12 cellular contexts compared by ENCODE assay signal in the genomic region with DNA sequence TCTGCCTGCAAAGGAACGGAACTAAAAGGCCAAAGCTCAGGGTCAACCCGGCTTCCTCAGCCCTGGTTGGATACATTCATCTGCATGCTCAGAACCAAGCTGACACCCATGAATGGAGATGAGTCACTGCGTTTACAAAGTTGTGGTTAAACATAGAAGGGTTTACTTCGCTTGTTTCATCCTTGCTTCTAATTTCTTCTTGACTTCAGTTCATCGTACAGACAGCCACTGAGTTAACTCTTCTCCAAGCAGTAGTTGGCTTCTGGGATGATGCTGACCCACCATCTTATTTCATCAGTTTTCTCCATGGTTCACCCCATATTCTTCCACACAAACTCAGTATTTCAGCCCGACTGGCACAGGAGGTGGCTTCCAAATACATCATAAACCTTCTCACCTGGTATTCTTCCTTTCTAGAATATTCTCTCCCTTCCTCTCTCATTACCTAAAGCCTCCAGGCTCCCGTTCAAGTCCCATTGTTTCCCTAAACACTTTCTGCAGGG.
DNase-seq lines count a peak whose midpoint lies in the region; ATAC-seq and TF ChIP-seq lines count a peak whose summit lies in the region.
"Had no signal": no experiment of that assay in that cellular context is flagged by ENCODE, and none has a peak within 500 bp of the region (broad histone marks: within the 10 kb centered on the region; RNA-seq: fewer than 3 reads in every experiment).

No MANE protein-coding gene starts in this region.

- H3K27me3 Mint-ChIP-seq in natural killer cell treated with Interleukin-12 subunit alpha and Interleukin-12 subunit beta and Interleukin-15 and Interleukin-18, amount 100 ng/mL, for 72 hours = peaks cover 19 to 32% of the 10 kb centered on the region in 2 donors
- H3K27me3 Mint-ChIP-seq in CD8-positive, alpha-beta memory T cell = peaks cover 23 to 28% of the 10 kb centered on the region in 2 donors

- no peak for TF ChIP-seq CTCF in astrocyte of the spinal cord (IDR thresholded peaks at IDR 0.05; ENCODE audit: low read depth, low read length)
- no peak for TF ChIP-seq CTCF in left lung (IDR thresholded peaks at IDR 0.05)

- intact Hi-C loops in left lung (cut with DNase I) = loop anchor here in 1 of 2 donors (10.0 kb wide), 1 partner anchor 669 kb away; no protein-coding TSS in a partner anchor

- H3K27ac Mint-ChIP-seq in natural killer cell treated with Interleukin-12 subunit alpha and Interleukin-12 subunit beta and Interleukin-15 and Interleukin-18, amount 100 ng/mL, for 72 hours = no peak overlapping the region
- H3K27ac Mint-ChIP-seq in CD8-positive, alpha-beta memory T cell = no peak overlapping the region
- H3K27ac Mint-ChIP-seq: activated CD4-positive, alpha-beta memory T cell treated with anti-CD3 and anti-CD28 coated beads for 36 hours had no signal

- peaks cover 0 to 3% of the 10 kb centered on the region in 2 donors for H3K4me1 Mint-ChIP-seq in natural killer cell treated with Interleukin-12 subunit alpha and Interleukin-12 subunit beta and Interleukin-15 and Interleukin-18, amount 100 ng/mL, for 72 hours (ENCODE audit: low read depth in 2 of 2)
- no peaks in the 10 kb centered on the region for H3K4me1 Mint-ChIP-seq in CD8-positive, alpha-beta memory T cell

- peak; percentile 78 for DNase-seq in DMS53 (lab: John Stamatoyannopoulos, UW)
- peak; percentile 62 for DNase-seq in MG63
- peak; percentile 82 for DNase-seq in astrocyte of the spinal cord (ENCODE audit: low read depth, low spot score)
- no peak for DNase-seq in left lung
- no peak for DNase-seq in natural killer cell treated with Interleukin-12 subunit alpha and Interleukin-12 subunit beta and Interleukin-15 and Interleukin-18, amount 100 ng/mL, for 72 hours (ENCODE audit: low spot score)
- DNase-seq in stimulated activated naive CD4-positive, alpha-beta T cell treated with Interleukin-2 at 50 U/mL for 16 hours (lab: John Stamatoyannopoulos, UW) = no peak
- no peak for DNase-seq in CD8-positive, alpha-beta memory T cell
- DNase-seq: uterus had no signal

- H3K36me3 ChIP-seq in MG63 (no peaks in the 10 kb centered on the region), left lung (no peaks in the 10 kb centered on the region)
- no peaks in the 10 kb centered on the region for H3K36me3 ChIP-seq in CD8-positive, alpha-beta memory T cell (ENCODE audit: insufficient read depth, low read length)
- H3K36me3 ChIP-seq: BLaER1, SJSA1, uterus had no signal

- no peak overlapping the region for H3K27ac ChIP-seq in left lung
- H3K27ac ChIP-seq in CD8-positive, alpha-beta memory T cell (ENCODE audit: low read depth, low read length) = no peak overlapping the region
- H3K27ac ChIP-seq: BLaER1, SJSA1, uterus had no signal

- H3K27me3 ChIP-seq in MG63 (no peaks in the 10 kb centered on the region), left lung (no peaks in the 10 kb centered on the region)
- H3K27me3 ChIP-seq in CD8-positive, alpha-beta memory T cell (ENCODE audit: insufficient read depth, low read length, poor library complexity, severe bottlenecking) = no peaks in the 10 kb centered on the region
- H3K27me3 ChIP-seq: BLaER1, uterus had no signal

- H3K9me3 Mint-ChIP-seq in natural killer cell treated with Interleukin-12 subunit alpha and Interleukin-12 subunit beta and Interleukin-15 and Interleukin-18, amount 100 ng/mL, for 72 hours = no peaks in the 10 kb centered on the region
- H3K9me3 Mint-ChIP-seq in CD8-positive, alpha-beta memory T cell = no peaks in the 10 kb centered on the region
- H3K9me3 Mint-ChIP-seq: activated CD4-positive, alpha-beta memory T cell treated with anti-CD3 and anti-CD28 coated beads for 36 hours had no signal

- no peak overlapping the region for H3K4me3 Mint-ChIP-seq in natural killer cell treated with Interleukin-12 subunit alpha and Interleukin-12 subunit beta and Interleukin-15 and Interleukin-18, amount 100 ng/mL, for 72 hours
- H3K4me3 Mint-ChIP-seq in CD8-positive, alpha-beta memory T cell = no peak overlapping the region
- H3K4me3 Mint-ChIP-seq: activated CD4-positive, alpha-beta memory T cell treated with anti-CD3 and anti-CD28 coated beads for 36 hours had no signal

- POLR2A ChIA-PET in CD8-positive, alpha-beta memory T cell (lab: Charles Lee) = no interaction called here

- H3K36me3 Mint-ChIP-seq in natural killer cell treated with Interleukin-12 subunit alpha and Interleukin-12 subunit beta and Interleukin-15 and Interleukin-18, amount 100 ng/mL, for 72 hours = no peaks in the 10 kb centered on the region
- no peaks in the 10 kb centered on the region for H3K36me3 Mint-ChIP-seq in CD8-positive, alpha-beta memory T cell
- H3K36me3 Mint-ChIP-seq: activated CD4-positive, alpha-beta memory T cell treated with anti-CD3 and anti-CD28 coated beads for 36 hours had no signal

- H3K4me3 ChIP-seq in MG63 (no peak overlapping the region), astrocyte of the spinal cord (ENCODE audit: low read depth, low read length) (no peak overlapping the region), left lung (no peak overlapping the region)
- no peak overlapping the region for H3K4me3 ChIP-seq in CD8-positive, alpha-beta memory T cell (ENCODE audit: low read length)
- H3K4me3 ChIP-seq: BLaER1, SJSA1, uterus had no signal

- H3K9me3 ChIP-seq in MG63 (no peaks in the 10 kb centered on the region), left lung (no peaks in the 10 kb centered on the region)
- H3K9me3 ChIP-seq in CD8-positive, alpha-beta memory T cell (ENCODE audit: low read length) = no peaks in the 10 kb centered on the region
- H3K9me3 ChIP-seq: BLaER1, SJSA1, uterus had no signal

- in situ Hi-C loops in astrocyte of the spinal cord (cut with HindIII; ENCODE audit: low sequenced_read_pairs) = no loop called here

- CTCF ChIA-PET in CD8-positive, alpha-beta memory T cell (lab: Charles Lee) = no interaction called here

- H3K4me1 ChIP-seq in left lung = no peaks in the 10 kb centered on the region
- no peaks in the 10 kb centered on the region for H3K4me1 ChIP-seq in CD8-positive, alpha-beta memory T cell (ENCODE audit: insufficient read depth, low read length)
- H3K4me1 ChIP-seq: uterus had no signal

- ATAC-seq in left lung (peak; percentile 42), GM19397 (IDR thresholded peaks at IDR 0.05; ENCODE audit: unreplicated experiment) (no peak)
- ATAC-seq in natural killer cell treated with Interleukin-12 subunit alpha and Interleukin-12 subunit beta and Interleukin-15 and Interleukin-18, amount 100 ng/mL, for 72 hours = no peak

Comparison
In these comparisons a context has a peak if more than half of its experiments do, and no peak if none do; other contexts are left out.
1. DNase-seq: peak in DMS53 (single experiment), MG63 (single experiment) and astrocyte of the spinal cord (single experiment); none in left lung (0 of 2), natural killer cell treated with Interleukin-12 subunit alpha and Interleukin-12 subunit beta and Interleukin-15 and Interleukin-18, amount 100 ng/mL, for 72 hours (single experiment), stimulated activated naive CD4-positive, alpha-beta T cell treated with Interleukin-2 at 50 U/mL for 16 hours (single experiment) and CD8-positive, alpha-beta memory T cell (0 of 5).